In genomic region chr22:50270302-50271010, GRCh38 we compare ENCODE assay signal across 8 cellular contexts.
DNase-seq lines count a peak whose midpoint lies in the region; ATAC-seq and TF ChIP-seq lines count a peak whose summit lies in the region.

MAPK11 (minus strand) TSS chr22:50270380; CDS start chr22:50270292, 88 bp downstream.

- peaks cover 7% of the 10 kb centered on the region for H4K20me1 ChIP-seq in DND-41 (ENCODE audit: insufficient read depth, low read length)

- DNase-seq in DND-41 (peak; percentile 79), T-helper 2 cell (peak; percentile 52 to 74 (median 69)), hepatic stellate cell (ENCODE audit: low spot score) (peak; percentile 79), retinal pigment epithelial cell (ENCODE audit: low read depth) (no peak)

- H3K27me3 ChIP-seq in DND-41 (ENCODE audit: insufficient read depth, low read length, poor library complexity) = peaks cover 15% of the 10 kb centered on the region

- peak within 1 kb of the TSS; percentile 71 for H3K4me2 ChIP-seq in DND-41 (ENCODE audit: insufficient read depth, low read length)

- peak within 1 kb of the TSS; percentile 28 to 62; a peak in 3 of 4 replicates for H3K4me3 ChIP-seq in DND-41 (ENCODE audit: low read depth in 1 of 2, low read length in 2 of 2)
- H3K4me3 ChIP-seq in retinal pigment epithelial cell (ENCODE audit: low read length) = peak within 1 kb of the TSS; percentile 42

- H3K79me2 ChIP-seq in DND-41 (ENCODE audit: insufficient read depth, low read length) = no peaks in the 10 kb centered on the region

- peak within 1 kb of the TSS; percentile 7; the same call in 1 of the 2 replicates for H3K27ac ChIP-seq in DND-41 (ENCODE audit: low read length)
- H3K27ac ChIP-seq in angular gyrus (ENCODE audit: low read depth, low read length) = peak within 1 kb of the TSS; percentile 84

- H3K9ac ChIP-seq in DND-41 (ENCODE audit: low read depth, low read length) = peak within 1 kb of the TSS; percentile 59

- H3K36me3 ChIP-seq in DND-41 (ENCODE audit: insufficient read depth, low read length) = no peaks in the 10 kb centered on the region

- no peaks in the 10 kb centered on the region for H3K9me3 ChIP-seq in DND-41 (ENCODE audit: insufficient read depth, low read length, severe bottlenecking)

- H2AFZ ChIP-seq in DND-41 (ENCODE audit: low read depth, low read length) = peak within 1 kb of the TSS; percentile 64

- TF ChIP-seq CTCF in DND-41 (IDR thresholded peaks at IDR 0.05; ENCODE audit: borderline replicate concordance, extremely low read depth, low read length, poor library complexity, severe bottlenecking) (no peak), retinal pigment epithelial cell (conservative IDR thresholded peaks at IDR 0.05; ENCODE audit: low read depth, low read length) (no peak)

- ATAC-seq in DND-41 (ENCODE audit: insufficient read depth, low read depth) (peak; percentile 67), HG03432 (IDR thresholded peaks at IDR 0.05; ENCODE audit: unreplicated experiment) (peak; percentile 44), HG02840 (IDR thresholded peaks at IDR 0.05; ENCODE audit: low FRiP score, unreplicated experiment) (no peak), HG03565 (IDR thresholded peaks at IDR 0.05; ENCODE audit: unreplicated experiment) (no peak)

- H3K4me1 ChIP-seq in DND-41 (ENCODE audit: insufficient read depth, low read length) = peaks cover 28% of the 10 kb centered on the region

Comparison
In these comparisons a context has a peak if more than half of its experiments do, and no peak if none do; other contexts are left out.
1. ATAC-seq: peak in DND-41 (single experiment) and HG03432 (single experiment); none in HG02840 (single experiment) and HG03565 (single experiment).